1 cellular context compared by ENCODE assay signal in genomic region chr15:41825572-41826535, GRCh38.
TF ChIP-seq lines count a peak whose summit lies in the region.

No MANE protein-coding gene starts in this region.

TF ChIP-seq in GM23338, 12 proteins besides CTCF, POLR2A, EP300 and RAD21 (continued from another document):
- TF ChIP-seq REST (IDR thresholded peaks at IDR 0.05; ENCODE audit: unreplicated experiment) (no peak), ZNF462 (CRISPR knock-in tag; IDR thresholded peaks at IDR 0.05) (no peak), NANOG (IDR thresholded peaks at IDR 0.05; ENCODE audit: borderline replicate concordance) (no peak), POLR2AphosphoS5 (IDR thresholded peaks at IDR 0.05; ENCODE audit: low read depth) (no peak), ZNF331 (CRISPR knock-in tag; IDR thresholded peaks at IDR 0.05; ENCODE audit: low read depth) (no peak), ZNF114 (CRISPR knock-in tag; IDR thresholded peaks at IDR 0.05) (no peak), EZH2phosphoT487 (IDR thresholded peaks at IDR 0.05; ENCODE audit: unreplicated experiment) (no peak), EZH2 (IDR thresholded peaks at IDR 0.05; ENCODE audit: low read depth, unreplicated experiment) (no peak)
